ENCODE assay signal across 9 cellular contexts in the genomic region with DNA sequence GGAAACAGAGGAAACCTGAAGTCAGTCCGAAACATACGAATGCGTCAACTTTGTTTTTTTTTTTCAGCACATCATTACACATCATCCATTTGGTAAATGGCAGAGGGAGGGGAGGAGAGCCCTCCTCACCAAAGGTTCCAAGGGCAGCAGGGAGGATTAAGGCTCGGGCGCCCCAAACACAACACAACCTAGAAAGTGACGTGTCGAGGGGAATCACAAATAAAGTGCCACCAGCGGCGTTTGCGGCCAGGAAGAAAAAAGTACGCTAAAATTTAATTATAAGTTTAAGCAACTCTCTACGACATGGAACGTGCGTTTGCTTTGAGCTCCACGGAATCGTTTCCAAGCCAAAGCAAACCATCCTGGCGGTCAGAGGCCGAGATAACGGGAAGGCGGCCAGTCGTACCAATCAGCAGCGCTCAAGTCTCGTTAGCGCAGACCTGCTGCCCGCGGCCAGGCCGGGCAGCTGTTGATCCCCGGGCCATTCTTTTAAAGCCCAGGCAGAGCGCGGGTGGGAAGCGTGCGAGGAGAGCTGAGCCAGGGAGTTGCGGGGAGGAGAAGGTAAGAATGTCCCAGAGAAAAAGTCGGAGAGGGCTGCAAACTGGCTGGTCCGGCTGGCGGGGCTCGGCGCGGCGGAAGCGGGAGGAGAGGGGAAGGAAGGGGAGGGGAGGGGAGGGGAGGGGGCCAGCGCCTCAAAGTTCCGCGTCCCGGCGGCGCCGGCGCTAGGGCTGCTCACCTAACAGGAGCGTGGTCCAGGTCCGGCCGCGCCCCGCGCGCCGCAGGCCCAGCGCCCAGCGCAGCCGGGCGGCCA. TPM values are rescaled to one million over a fixed set of nuclear protein-coding genes. Genes with fewer than 3 reads are reported as not detected.
DNase-seq lines count a peak whose midpoint lies in the region; ATAC-seq, FAIRE-seq and TF ChIP-seq lines count a peak whose summit lies in the region.
"Had no signal": no experiment of that assay in that cellular context is flagged by ENCODE, and none has a peak within 500 bp of the region (broad histone marks: within the 10 kb centered on the region; RNA-seq: fewer than 3 reads in every experiment).

No MANE protein-coding gene starts in this region.

- H3K36me3 Mint-ChIP-seq in CD4-positive, alpha-beta memory T cell: peaks cover 0 to 8% of the 10 kb centered on the region in 2 donors
- H3K36me3 Mint-ChIP-seq in T-helper 1 cell treated with Interleukin-12 subunit alpha and Interleukin-12 subunit beta and Interleukin-4 antibody, amounts not matched to agents 30 μg/mL and 1 μg/mL, for 36 hours (ENCODE audit: low read depth): no peaks in the 10 kb centered on the region

- no peak for TF ChIP-seq EP300 in GM12878 (IDR thresholded peaks at IDR 0.05; ENCODE audit: borderline replicate concordance in 1 of 2, control insufficient read depth in 1 of 2, low read depth in 2 of 2, low read length in 2 of 2)

- peak overlapping the region; percentile 74 for H2AFZ ChIP-seq in KMS-11 (ENCODE audit: low read depth)
- H2AFZ ChIP-seq in GM12878 (ENCODE audit: control insufficient read depth, low read depth, low read length): peak overlapping the region; percentile 79

- H3K27me3 Mint-ChIP-seq in CD4-positive, alpha-beta memory T cell: no peaks in the 10 kb centered on the region
- H3K27me3 Mint-ChIP-seq in T-helper 1 cell treated with Interleukin-12 subunit alpha and Interleukin-12 subunit beta and Interleukin-4 antibody, amounts not matched to agents 30 μg/mL and 1 μg/mL, for 36 hours (ENCODE audit: low read depth): peaks cover 19% of the 10 kb centered on the region

- H3K4me1 Mint-ChIP-seq in CD4-positive, alpha-beta memory T cell: peaks cover 25 to 46% (median 35%) of the 10 kb centered on the region in 4 donors
- peaks cover 21% of the 10 kb centered on the region for H3K4me1 Mint-ChIP-seq in T-helper 1 cell treated with Interleukin-12 subunit alpha and Interleukin-12 subunit beta and Interleukin-4 antibody, amounts not matched to agents 30 μg/mL and 1 μg/mL, for 36 hours (ENCODE audit: low read depth)

- H3K79me2 ChIP-seq in KMS-11 (ENCODE audit: insufficient read depth, low read depth): peaks cover 51% of the 10 kb centered on the region
- H3K79me2 ChIP-seq in GM12878 (ENCODE audit: control insufficient read depth, insufficient read depth, low read length): no peaks in the 10 kb centered on the region

- no peaks in the 10 kb centered on the region for H3K36me3 ChIP-seq in CD4-positive, alpha-beta memory T cell (ENCODE audit: insufficient read depth, low read length)
- H3K36me3 ChIP-seq in KMS-11 (ENCODE audit: insufficient read depth) (no peaks in the 10 kb centered on the region), GM12878 (ENCODE audit: control insufficient read depth in 2 of 2, insufficient read depth in 2 of 2, low read length in 1 of 2) (no peaks in the 10 kb centered on the region)

- no peak for TF ChIP-seq RAD21 in GM12878 (IDR thresholded peaks at IDR 0.05; ENCODE audit: insufficient read depth, low read depth, low read length)

- H3K9me3 ChIP-seq in CD4-positive, alpha-beta memory T cell (ENCODE audit: control insufficient read depth in 1 of 2, low read length in 2 of 2): no peaks in the 10 kb centered on the region
- no peaks in the 10 kb centered on the region for H3K9me3 ChIP-seq in GM12878 (replicated peaks; ENCODE audit: control insufficient read depth, insufficient read depth, low read length)

- no peak for TF ChIP-seq POLR2A in GM12878 (IDR thresholded peaks at IDR 0.05; ENCODE audit: low read depth, low read length)

- BruUV-seq in GM12878 (replicated peaks; lab: Mats Ljungman, UMichigan): no TSS peak

- H3K27ac Mint-ChIP-seq in CD4-positive, alpha-beta memory T cell: peak overlapping the region; percentile 92 to 98 (median 96)
- peak overlapping the region; percentile 91 for H3K27ac Mint-ChIP-seq in T-helper 1 cell treated with Interleukin-12 subunit alpha and Interleukin-12 subunit beta and Interleukin-4 antibody, amounts not matched to agents 30 μg/mL and 1 μg/mL, for 36 hours

- ATAC-seq in GM21367 (IDR thresholded peaks at IDR 0.05; ENCODE audit: unreplicated experiment) (peak; percentile 7), GM12878 (peak; percentile 10), HG02973 (IDR thresholded peaks at IDR 0.05; ENCODE audit: unreplicated experiment) (no peak)

- H3K27me3 ChIP-seq in CD4-positive, alpha-beta memory T cell (ENCODE audit: insufficient read depth, low read length): no peaks in the 10 kb centered on the region
- H3K27me3 ChIP-seq in KMS-11 (ENCODE audit: insufficient read depth, low read depth): no peaks in the 10 kb centered on the region
- H3K27me3 ChIP-seq in GM12878 (replicated peaks in 1 of 2; ENCODE audit: control insufficient read depth in 2 of 2, insufficient read depth in 2 of 2, low read length in 1 of 2): no peaks in the 10 kb centered on the region

- WGBS in GM12878 (ENCODE audit: insufficient coverage, insufficient replicate concordance, low lambda C conversion rate, missing lambda C conversion rate): 2% methylated on average over 38 of the region's 61 CpGs

- RAD21 ChIA-PET in GM12878 (lab: Charles Lee; ENCODE audit: unreplicated experiment): interaction anchor here (0.6 to 4.5 kb wide), 13 partner anchors 20 to 1355 kb away, joined by 3 to 68 read pairs (median 5); no protein-coding TSS in a partner anchor

- peak overlapping the region; percentile 96 for H3K4me2 ChIP-seq in KMS-11
- H3K4me2 ChIP-seq in GM12878 (ENCODE audit: control insufficient read depth, insufficient read depth): peak overlapping the region; percentile 83

- SMC1A ChIA-PET in GM12878 (lab: Charles Lee; ENCODE audit: uncharacterized antibody, unreplicated experiment): interaction anchor here (1.0 to 4.8 kb wide), 10 partner anchors 12 to 361 kb away, joined by 4 to 59 read pairs (median 12); no protein-coding TSS in a partner anchor

- POLR2A ChIA-PET in CD4-positive, alpha-beta memory T cell (lab: Charles Lee; ENCODE audit: partially characterized antibody): interaction anchor here (1.8 kb wide), 1 partner anchor 45 kb away, joined by 8 read pairs; no protein-coding TSS in a partner anchor
- POLR2A ChIA-PET in GM12878 (lab: Charles Lee): interaction anchor here (1.4 to 2.7 kb wide), 3 partner anchors 11 to 279 kb away, joined by 3 to 11 read pairs (median 5); no protein-coding TSS in a partner anchor

- H3K27ac ChIP-seq in CD4-positive, alpha-beta memory T cell (ENCODE audit: low read depth, low read length): peak overlapping the region; percentile 64
- H3K27ac ChIP-seq in KMS-11: peak overlapping the region; percentile 41
- no peak overlapping the region for H3K27ac ChIP-seq in GM12878 (ENCODE audit: control insufficient read depth, insufficient read depth)

- peaks cover 29% of the 10 kb centered on the region for H3K4me1 ChIP-seq in CD4-positive, alpha-beta memory T cell (ENCODE audit: insufficient read depth, low read length)
- H3K4me1 ChIP-seq in KMS-11 (ENCODE audit: low read depth, poor library complexity, severe bottlenecking) (peaks cover 39% of the 10 kb centered on the region), GM12878 (ENCODE audit: control insufficient read depth, insufficient read depth, low read length) (peaks cover 10% of the 10 kb centered on the region)

- intact Hi-C loops in CD4-positive, alpha-beta memory T cell (cut with micrococcal nuclease): loop anchor here (1.0 to 10.0 kb wide), 4 partner anchors 501 to 1331 kb away; a partner anchor contains a TSS
- intact Hi-C loops in GM12878 (cut with micrococcal nuclease; ENCODE audit: unreplicated experiment): loop anchor here (1.0 to 10.0 kb wide), 3 partner anchors 109 to 712 kb away; no protein-coding TSS in a partner anchor

- peak overlapping the region; percentile 89 to 94 (median 92) for H3K4me3 Mint-ChIP-seq in CD4-positive, alpha-beta memory T cell
- peak overlapping the region; percentile 94 for H3K4me3 Mint-ChIP-seq in T-helper 1 cell treated with Interleukin-12 subunit alpha and Interleukin-12 subunit beta and Interleukin-4 antibody, amounts not matched to agents 30 μg/mL and 1 μg/mL, for 36 hours

- H3K9ac ChIP-seq in KMS-11 (peak overlapping the region; percentile 57; the same call in 1 of the 2 replicates), GM12878 (ENCODE audit: control insufficient read depth, insufficient read depth, low read length) (peak overlapping the region; percentile 72)

- in situ Hi-C loops in GM12878 (cut with MboI): no loop called here

- peak overlapping the region; percentile 59 to 67 for H3K4me3 ChIP-seq in CD4-positive, alpha-beta memory T cell (ENCODE audit: low read length in 2 of 2)
- H3K4me3 ChIP-seq in KMS-11 (IDR thresholded peaks at IDR 0.05; ENCODE audit: insufficient read depth, low read depth, low read length): peak overlapping the region; percentile 12
- H3K4me3 ChIP-seq in GM12878: peak overlapping the region; percentile 95

- CTCF ChIA-PET in CD4-positive, alpha-beta memory T cell (lab: Charles Lee; ENCODE audit: partially characterized antibody): interaction anchor here (1.1 to 4.0 kb wide), 4 partner anchors 32 to 658 kb away, joined by 3 to 29 read pairs (median 4); no protein-coding TSS in a partner anchor
- CTCF ChIA-PET in GM12878 (lab: Yijun Ruan, JAX): interaction anchor here (0.5 to 5.5 kb wide), 16 partner anchors 25 to 716 kb away, joined by 3 to 46 read pairs (median 8); no protein-coding TSS in a partner anchor

- no peaks in the 10 kb centered on the region for H4K20me1 ChIP-seq in KMS-11 (ENCODE audit: insufficient read depth)
- H4K20me1 ChIP-seq in GM12878 (ENCODE audit: control insufficient read depth, insufficient read depth): no peaks in the 10 kb centered on the region

- peak; percentile 45 to 82 (median 51) for DNase-seq in CD4-positive, alpha-beta memory T cell
- DNase-seq in GM12878 (ENCODE audit: low read depth, low spot score) (no peak), hippocampal formation (lab: John Stamatoyannopoulos, UW) (peak; percentile 17 to 60), retina (peak; percentile 85)

- TF ChIP-seq CTCF in KMS-11 (conservative IDR thresholded peaks at IDR 0.05; ENCODE audit: low read depth, low read length) (no peak), GM12878 (IDR thresholded peaks at IDR 0.05 in 2 of 3, conservative IDR thresholded peaks at IDR 0.05 in 1 of 3; ENCODE audit: control insufficient read depth in 2 of 3, extremely low read depth in 1 of 3, insufficient read depth in 1 of 3, low read depth in 3 of 3, low read length in 3 of 3) (no peak)

- H3K9me3 Mint-ChIP-seq in CD4-positive, alpha-beta memory T cell: no peaks in the 10 kb centered on the region
- H3K9me3 Mint-ChIP-seq in T-helper 1 cell treated with Interleukin-12 subunit alpha and Interleukin-12 subunit beta and Interleukin-4 antibody, amounts not matched to agents 30 μg/mL and 1 μg/mL, for 36 hours: no peaks in the 10 kb centered on the region

- FAIRE-seq in GM12878 (lab: Jason Lieb, UNC): no peak
- FAIRE-seq: TTC549 had no signal

RNA-seq across cellular contexts. Expression of a gene that starts 0.7 kb away (rescaled TPM):
- 10 to 100 TPM; 13.8 to 15.9 TPM for total RNA-seq in CD4-positive, alpha-beta memory T cell
- 1 to 10 TPM in 1 of 2 donors, under 1 TPM in 1; 0.75 to 1.8 TPM for polyA plus RNA-seq in CD4-positive, alpha-beta memory T cell
- 17.5 and 23.3 TPM in 2 replicates for total RNA-seq in GM12878 (2013; cell fraction: nucleolus; rRNA removed)
- total RNA-seq in GM12878 (2014; rRNA removed): 4.0 and 5.8 TPM in 2 replicates
- total RNA-seq in GM12878 (2014; rRNA removed; fragmentation: Illumina TruSeq; extraction: Trizol): 4.8 and 6.2 TPM in 2 replicates
- 5.5 and 6.4 TPM in 2 replicates for total RNA-seq in GM12878 (2021)
- polyA plus RNA-seq in GM12878 (2011; ENCODE audit: low read depth): 0.76 TPM
- polyA plus RNA-seq in GM12878 (2011; rRNA removed): 35.4 and 70.7 TPM in 2 replicates
- 10.3 and 11.8 TPM in 2 replicates for polyA plus RNA-seq in GM12878 (2011; cell fraction: cytosol; rRNA removed)
- 11.5 and 14.2 TPM in 2 replicates for polyA plus RNA-seq in GM12878 (2011; cell fraction: nucleus; rRNA removed)
- 1.4 and 2.0 TPM in 2 replicates for polyA plus RNA-seq in GM12878 (2012)
- 5.1 and 6.9 TPM in 2 replicates for polyA plus RNA-seq in GM12878 (2014; fragmentation: Illumina TruSeq; extraction: Trizol)
- polyA plus RNA-seq in GM12878 (2014; fragmentation: Nextera tagmentation; extraction: Ambion mirVana): under 1 TPM; 0.47 to 0.93 TPM
- 3.0 and 3.5 TPM in 2 replicates for polyA plus RNA-seq in GM12878 (2014; rRNA removed)
- polyA plus RNA-seq in GM12878 (2016; fragmentation: Nextera tagmentation; extraction: Ambion mirVana): 1 to 10 TPM in 1 of 2 experiments, under 1 TPM in 1; 0.63 to 1.6 TPM
- polyA minus RNA-seq in GM12878 (2011; rRNA and poly(A)+ RNA removed): 19.5 and 25.2 TPM in 2 replicates
- 8.2 and 11.3 TPM in 2 replicates for polyA minus RNA-seq in GM12878 (2011; cell fraction: cytosol; rRNA and poly(A)+ RNA removed)
- 12.3 and 20.5 TPM in 2 replicates for polyA minus RNA-seq in GM12878 (2011; cell fraction: nucleus; rRNA and poly(A)+ RNA removed)

Comparison
In these comparisons a context has a peak if more than half of its experiments do, and no peak if none do; other contexts are left out.
1. H3K4me3 ChIP-seq: peak in every context shown above with its lines; median percentile 95 in GM12878; 63 in CD4-positive, alpha-beta memory T cell; 12 in KMS-11.